1 cellular context compared by ENCODE assay signal in genomic region chr2:132978840-132979239, GRCh38.
TF ChIP-seq lines count a peak whose summit lies in the region.

No MANE protein-coding gene starts in this region.

TF ChIP-seq in IMR-90, 13 proteins besides CTCF, POLR2A, EP300 and RAD21 (continued from another document):
- TF ChIP-seq CEBPB (IDR thresholded peaks at IDR 0.05; ENCODE audit: low read depth, low read length) (no peak), MAFK (IDR thresholded peaks at IDR 0.05; ENCODE audit: low read depth, low read length) (no peak)
TF ChIP-seq in IMR-90: peak in this region for 0.
